In genomic region chr16:88651276-88651988, GRCh38 we compare ENCODE assay signal across 6 cellular contexts. TPM values are rescaled to one million over a fixed set of nuclear protein-coding genes. Genes with fewer than 3 reads are reported as not detected.
DNase-seq lines count a peak whose midpoint lies in the region; ATAC-seq and TF ChIP-seq lines count a peak whose summit lies in the region.

No MANE protein-coding gene starts in this region.

- peak; percentile 70 for DNase-seq in BE2C
- peak; percentile 84 for DNase-seq in RPMI8226
- DNase-seq in coronary artery (ENCODE audit: low spot score): no peak
- DNase-seq in progenitor cell of endocrine pancreas (ENCODE audit: low spot score, unreplicated experiment): no peak
- DNase-seq in foreskin melanocyte: no peak

- peaks cover 4% of the 10 kb centered on the region for H3K4me1 Mint-ChIP-seq in progenitor cell of endocrine pancreas (ENCODE audit: low read depth)

- no peak overlapping the region for H3K27ac Mint-ChIP-seq in progenitor cell of endocrine pancreas

- H3K36me3 Mint-ChIP-seq in progenitor cell of endocrine pancreas (ENCODE audit: insufficient read depth): peaks cover 7% of the 10 kb centered on the region

- H3K4me3 ChIP-seq in BE2C (ENCODE audit: low read depth, low read length): peak overlapping the region; percentile 81
- peak overlapping the region; percentile 99 for H3K4me3 ChIP-seq in coronary artery

- H3K9me3 ChIP-seq in BE2C: no peaks in the 10 kb centered on the region

- peak overlapping the region; percentile 81 for H3K4me3 Mint-ChIP-seq in progenitor cell of endocrine pancreas (ENCODE audit: low read depth)

- H3K27me3 Mint-ChIP-seq in progenitor cell of endocrine pancreas: no peaks in the 10 kb centered on the region

- H3K36me3 ChIP-seq in BE2C: peaks cover 9% of the 10 kb centered on the region

- peak overlapping the region in 1 of 2 donors; percentile 89 for H3K27ac ChIP-seq in coronary artery

- TF ChIP-seq CTCF in BE2C (IDR thresholded peaks at IDR 0.05; ENCODE audit: low read depth, low read length) (no peak), coronary artery (IDR thresholded peaks at IDR 0.05) (no peak), progenitor cell of endocrine pancreas (IDR thresholded peaks at IDR 0.05; ENCODE audit: unreplicated experiment) (no peak)

- peaks cover 3% of the 10 kb centered on the region; the same call in 1 of the 2 replicates for H3K4me1 ChIP-seq in BE2C

- H3K27me3 ChIP-seq in BE2C: no peaks in the 10 kb centered on the region

- no peaks in the 10 kb centered on the region for H3K9me3 Mint-ChIP-seq in progenitor cell of endocrine pancreas (ENCODE audit: low read depth)

- peak; percentile 72 for ATAC-seq in GM21723 (IDR thresholded peaks at IDR 0.05; ENCODE audit: unreplicated experiment)

RNA-seq across cellular contexts. Expression of gene CYBA, which starts 0.6 kb away (rescaled TPM):
- polyA plus RNA-seq in BE2C (2012; ENCODE audit: insufficient read depth, insufficient read length, low read depth): 154 TPM
- 111 and 112 TPM in 2 replicates for total RNA-seq in progenitor cell of endocrine pancreas

RNA-seq across cellular contexts. Expression of gene MVD, which starts 11.5 kb away (rescaled TPM):
- polyA plus RNA-seq in BE2C (2012; ENCODE audit: insufficient read depth, insufficient read length, low read depth): 80.6 TPM
- total RNA-seq in progenitor cell of endocrine pancreas: 78.1 and 78.5 TPM in 2 replicates

RNA-seq across cellular contexts. Expression of gene IL17C, which starts 13.1 kb away (rescaled TPM):
- not detected for polyA plus RNA-seq in BE2C (2012; ENCODE audit: insufficient read depth, insufficient read length, low read depth)
- total RNA-seq in progenitor cell of endocrine pancreas: 0.29 TPM in 2 replicates

RNA-seq across cellular contexts. Expression of gene SNAI3, which starts 34.9 kb away (rescaled TPM):
- polyA plus RNA-seq in BE2C (2012; ENCODE audit: insufficient read depth, insufficient read length, low read depth): 2.9 TPM
- 1.2 and 1.9 TPM in 2 replicates for total RNA-seq in progenitor cell of endocrine pancreas

RNA-seq across cellular contexts. Expression of gene RNF166, which starts 54.8 kb away (rescaled TPM):
- polyA plus RNA-seq in BE2C (2012; ENCODE audit: insufficient read depth, insufficient read length, low read depth): 54.7 TPM
- 19.4 and 21.5 TPM in 2 replicates for total RNA-seq in progenitor cell of endocrine pancreas

Comparison
In these comparisons a context has a peak if more than half of its experiments do, and no peak if none do; other contexts are left out.
1. DNase-seq: peak in BE2C (single experiment) and RPMI8226 (single experiment); none in coronary artery (single experiment), progenitor cell of endocrine pancreas (single experiment) and foreskin melanocyte (single experiment).